2 cellular contexts compared by ENCODE assay signal in genomic region chr9:16223074-16223871, GRCh38.
TF ChIP-seq lines count a peak whose summit lies in the region.

No MANE protein-coding gene starts in this region.

TF ChIP-seq in A549, 52 proteins besides CTCF, POLR2A, EP300 and RAD21 (continued from another document):
- TF ChIP-seq, protein P1, sequence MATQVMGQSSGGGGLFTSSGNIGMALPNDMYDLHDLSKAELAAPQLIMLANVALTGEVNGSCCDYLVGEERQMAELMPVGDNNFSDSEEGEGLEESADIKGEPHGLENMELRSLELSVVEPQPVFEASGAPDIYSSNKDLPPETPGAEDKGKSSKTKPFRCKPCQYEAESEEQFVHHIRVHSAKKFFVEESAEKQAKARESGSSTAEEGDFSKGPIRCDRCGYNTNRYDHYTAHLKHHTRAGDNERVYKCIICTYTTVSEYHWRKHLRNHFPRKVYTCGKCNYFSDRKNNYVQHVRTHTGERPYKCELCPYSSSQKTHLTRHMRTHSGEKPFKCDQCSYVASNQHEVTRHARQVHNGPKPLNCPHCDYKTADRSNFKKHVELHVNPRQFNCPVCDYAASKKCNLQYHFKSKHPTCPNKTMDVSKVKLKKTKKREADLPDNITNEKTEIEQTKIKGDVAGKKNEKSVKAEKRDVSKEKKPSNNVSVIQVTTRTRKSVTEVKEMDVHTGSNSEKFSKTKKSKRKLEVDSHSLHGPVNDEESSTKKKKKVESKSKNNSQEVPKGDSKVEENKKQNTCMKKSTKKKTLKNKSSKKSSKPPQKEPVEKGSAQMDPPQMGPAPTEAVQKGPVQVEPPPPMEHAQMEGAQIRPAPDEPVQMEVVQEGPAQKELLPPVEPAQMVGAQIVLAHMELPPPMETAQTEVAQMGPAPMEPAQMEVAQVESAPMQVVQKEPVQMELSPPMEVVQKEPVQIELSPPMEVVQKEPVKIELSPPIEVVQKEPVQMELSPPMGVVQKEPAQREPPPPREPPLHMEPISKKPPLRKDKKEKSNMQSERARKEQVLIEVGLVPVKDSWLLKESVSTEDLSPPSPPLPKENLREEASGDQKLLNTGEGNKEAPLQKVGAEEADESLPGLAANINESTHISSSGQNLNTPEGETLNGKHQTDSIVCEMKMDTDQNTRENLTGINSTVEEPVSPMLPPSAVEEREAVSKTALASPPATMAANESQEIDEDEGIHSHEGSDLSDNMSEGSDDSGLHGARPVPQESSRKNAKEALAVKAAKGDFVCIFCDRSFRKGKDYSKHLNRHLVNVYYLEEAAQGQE (IDR thresholded peaks at IDR 0.05): no peak
- no peak for TF ChIP-seq KDM1A (IDR thresholded peaks at IDR 0.05; ENCODE audit: low read depth)
- TF ChIP-seq SMC3 (IDR thresholded peaks at IDR 0.05): 0 out of 3 replicates have a peak, but pooled peaks have one; percentile 10
- peak in 1 of 2 experiments; percentile 29; a peak in 1 of 5 replicates for TF ChIP-seq JUN (IDR thresholded peaks at IDR 0.05)
TF ChIP-seq in A549: peak in this region for 3.

TF ChIP-seq in HEK293, 187 proteins besides CTCF, POLR2A, EP300 and RAD21 (continued from another document):
- TF ChIP-seq ZFHX2 (tag by site-specific recombination; conservative IDR thresholded peaks at IDR 0.05) (no peak), PRDM1 (tag by site-specific recombination; IDR thresholded peaks at IDR 0.05) (no peak), ZNF555 (tag by site-specific recombination; conservative IDR thresholded peaks at IDR 0.05) (no peak), OVOL3 (tag by site-specific recombination; IDR thresholded peaks at IDR 0.05) (no peak), BCL11B (tag by site-specific recombination; IDR thresholded peaks at IDR 0.05; ENCODE audit: low read depth) (no peak), ZNF112 (tag by site-specific recombination; IDR thresholded peaks at IDR 0.05) (no peak), ZFP69B (tag by site-specific recombination; IDR thresholded peaks at IDR 0.05) (peak; percentile 89), ZIC2 (tag by site-specific recombination; IDR thresholded peaks at IDR 0.05) (0 out of 2 replicates have a peak, but pooled peaks have one; percentile 10)
- TF ChIP-seq, protein P2, sequence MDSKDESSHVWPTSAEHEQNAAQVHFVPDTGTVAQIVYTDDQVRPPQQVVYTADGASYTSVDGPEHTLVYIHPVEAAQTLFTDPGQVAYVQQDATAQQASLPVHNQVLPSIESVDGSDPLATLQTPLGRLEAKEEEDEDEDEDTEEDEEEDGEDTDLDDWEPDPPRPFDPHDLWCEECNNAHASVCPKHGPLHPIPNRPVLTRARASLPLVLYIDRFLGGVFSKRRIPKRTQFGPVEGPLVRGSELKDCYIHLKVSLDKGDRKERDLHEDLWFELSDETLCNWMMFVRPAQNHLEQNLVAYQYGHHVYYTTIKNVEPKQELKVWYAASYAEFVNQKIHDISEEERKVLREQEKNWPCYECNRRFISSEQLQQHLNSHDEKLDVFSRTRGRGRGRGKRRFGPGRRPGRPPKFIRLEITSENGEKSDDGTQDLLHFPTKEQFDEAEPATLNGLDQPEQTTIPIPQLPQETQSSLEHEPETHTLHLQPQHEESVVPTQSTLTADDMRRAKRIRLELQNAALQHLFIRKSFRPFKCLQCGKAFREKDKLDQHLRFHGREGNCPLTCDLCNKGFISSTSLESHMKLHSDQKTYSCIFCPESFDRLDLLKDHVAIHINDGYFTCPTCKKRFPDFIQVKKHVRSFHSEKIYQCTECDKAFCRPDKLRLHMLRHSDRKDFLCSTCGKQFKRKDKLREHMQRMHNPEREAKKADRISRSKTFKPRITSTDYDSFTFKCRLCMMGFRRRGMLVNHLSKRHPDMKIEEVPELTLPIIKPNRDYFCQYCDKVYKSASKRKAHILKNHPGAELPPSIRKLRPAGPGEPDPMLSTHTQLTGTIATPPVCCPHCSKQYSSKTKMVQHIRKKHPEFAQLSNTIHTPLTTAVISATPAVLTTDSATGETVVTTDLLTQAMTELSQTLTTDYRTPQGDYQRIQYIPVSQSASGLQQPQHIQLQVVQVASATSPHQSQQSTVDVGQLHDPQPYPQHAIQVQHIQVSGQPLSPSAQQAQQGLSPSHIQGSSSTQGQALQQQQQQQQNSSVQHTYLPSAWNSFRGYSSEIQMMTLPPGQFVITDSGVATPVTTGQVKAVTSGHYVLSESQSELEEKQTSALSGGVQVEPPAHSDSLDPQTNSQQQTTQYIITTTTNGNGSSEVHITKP (tag by site-specific recombination; IDR thresholded peaks at IDR 0.05): peak; percentile 81
- TF ChIP-seq, protein P3, sequence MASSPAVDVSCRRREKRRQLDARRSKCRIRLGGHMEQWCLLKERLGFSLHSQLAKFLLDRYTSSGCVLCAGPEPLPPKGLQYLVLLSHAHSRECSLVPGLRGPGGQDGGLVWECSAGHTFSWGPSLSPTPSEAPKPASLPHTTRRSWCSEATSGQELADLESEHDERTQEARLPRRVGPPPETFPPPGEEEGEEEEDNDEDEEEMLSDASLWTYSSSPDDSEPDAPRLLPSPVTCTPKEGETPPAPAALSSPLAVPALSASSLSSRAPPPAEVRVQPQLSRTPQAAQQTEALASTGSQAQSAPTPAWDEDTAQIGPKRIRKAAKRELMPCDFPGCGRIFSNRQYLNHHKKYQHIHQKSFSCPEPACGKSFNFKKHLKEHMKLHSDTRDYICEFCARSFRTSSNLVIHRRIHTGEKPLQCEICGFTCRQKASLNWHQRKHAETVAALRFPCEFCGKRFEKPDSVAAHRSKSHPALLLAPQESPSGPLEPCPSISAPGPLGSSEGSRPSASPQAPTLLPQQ (tag by site-specific recombination; IDR thresholded peaks at IDR 0.05): peak; percentile 98
